In genomic region chrX:119729408-119730201, GRCh38 we compare ENCODE assay signal across 8 cellular contexts. TPM values are rescaled to one million over a fixed set of nuclear protein-coding genes. Genes with fewer than 3 reads are reported as not detected.
DNase-seq lines count a peak whose midpoint lies in the region; ATAC-seq and TF ChIP-seq lines count a peak whose summit lies in the region.

No MANE protein-coding gene starts in this region.

- no peaks in the 10 kb centered on the region for H3K9me3 ChIP-seq in DND-41 (ENCODE audit: insufficient read depth, low read length, severe bottlenecking)
- no peaks in the 10 kb centered on the region for H3K9me3 ChIP-seq in fibroblast of lung (ENCODE audit: control insufficient read depth, insufficient read depth, low read depth, low read length)
- no peaks in the 10 kb centered on the region for H3K9me3 ChIP-seq in osteoblast (ENCODE audit: low read depth, low read length)
- no peaks in the 10 kb centered on the region for H3K9me3 ChIP-seq in upper lobe of left lung

- CTCF ChIA-PET in HEK293T (lab: Yijun Ruan, JAX), result interaction anchor here (0.7 to 3.5 kb wide), 18 partner anchors 9 to 909 kb away, joined by 3 to 17 read pairs (median 6); partner anchors contain the start of gene SOWAHD

- peaks cover 6% of the 10 kb centered on the region for H3K4me1 ChIP-seq in DND-41 (ENCODE audit: insufficient read depth, low read length)
- H3K4me1 ChIP-seq in fibroblast of lung (ENCODE audit: control insufficient read depth, extremely low read depth, insufficient read depth, low read length), result no peaks in the 10 kb centered on the region
- H3K4me1 ChIP-seq in osteoblast (ENCODE audit: insufficient read depth, low read length), result peaks cover under 1% of the 10 kb centered on the region
- peaks cover 0 to 3% (median 0%) of the 10 kb centered on the region in 4 donors for H3K4me1 ChIP-seq in upper lobe of left lung

- POLR2A ChIA-PET in HEK293T (lab: Yijun Ruan, JAX), result interaction anchor here (0.6 kb wide), 1 partner anchor 76 kb away, joined by 3 read pairs; no protein-coding TSS in a partner anchor

- peak; percentile 73 for ATAC-seq in DND-41 (ENCODE audit: insufficient read depth, low read depth)
- ATAC-seq in upper lobe of left lung (ENCODE audit: low FRiP score in 2 of 2), result peak; percentile 37 to 75
- ATAC-seq in HG03045 (IDR thresholded peaks at IDR 0.05; ENCODE audit: unreplicated experiment), result no peak

- TF ChIP-seq CTCF in DND-41 (IDR thresholded peaks at IDR 0.05; ENCODE audit: borderline replicate concordance, extremely low read depth, low read length, poor library complexity, severe bottlenecking) (peak; percentile 72), fibroblast of lung (conservative IDR thresholded peaks at IDR 0.05 in 1 of 2, IDR thresholded peaks at IDR 0.05 in 1 of 2; ENCODE audit: low read depth in 1 of 2, low read length in 2 of 2) (peak; percentile 46 to 58), osteoblast (IDR thresholded peaks at IDR 0.05; ENCODE audit: extremely low read depth, low read depth, low read length) (peak; percentile 55), upper lobe of left lung (IDR thresholded peaks at IDR 0.05) (peak in 5 of 6 experiments; percentile 26 to 56 (median 33))

- H3K79me2 ChIP-seq in DND-41 (ENCODE audit: insufficient read depth, low read length), result no peaks in the 10 kb centered on the region
- no peaks in the 10 kb centered on the region for H3K79me2 ChIP-seq in fibroblast of lung (ENCODE audit: control insufficient read depth, insufficient read depth, low read length)
- no peaks in the 10 kb centered on the region for H3K79me2 ChIP-seq in osteoblast (ENCODE audit: insufficient read depth, low read length)

- H3K27me3 ChIP-seq in DND-41 (ENCODE audit: insufficient read depth, low read length, poor library complexity) (no peaks in the 10 kb centered on the region), fibroblast of lung (ENCODE audit: control insufficient read depth, insufficient read depth, low read length) (no peaks in the 10 kb centered on the region), osteoblast (ENCODE audit: insufficient read depth, low read length) (no peaks in the 10 kb centered on the region), upper lobe of left lung (no peaks in the 10 kb centered on the region)

- no peak for TF ChIP-seq EP300 in upper lobe of left lung (IDR thresholded peaks at IDR 0.05)

- H3K27ac ChIP-seq in DND-41 (ENCODE audit: low read length), result no peak overlapping the region
- no peak overlapping the region for H3K27ac ChIP-seq in fibroblast of lung (ENCODE audit: insufficient read depth, low read length)
- H3K27ac ChIP-seq in osteoblast (ENCODE audit: low read depth, low read length), result no peak overlapping the region
- H3K27ac ChIP-seq in upper lobe of left lung, result no peak overlapping the region

- no peak overlapping the region for H3K9ac ChIP-seq in DND-41 (ENCODE audit: low read depth, low read length)
- H3K9ac ChIP-seq in fibroblast of lung (ENCODE audit: insufficient read depth, low read length), result no peak overlapping the region

- TF ChIP-seq POLR2A in upper lobe of left lung (IDR thresholded peaks at IDR 0.05), result no peak

- DNase-seq in DND-41 (peak; percentile 73), HEK293T (ENCODE audit: extremely low spot score) (peak; percentile 70), NOMO-1 (lab: John Stamatoyannopoulos, UW; ENCODE audit: unreplicated experiment in 2 of 2) (peak; percentile 56 to 88), activated T-cell treated with anti-CD3 and anti-CD28 coated beads for 1 hour (ENCODE audit: low read depth) (peak; percentile 49), fibroblast of lung (ENCODE audit: low read depth in 2 of 2) (peak; percentile 29 to 76), osteoblast (ENCODE audit: insufficient read length, low spot score, missing footprints) (no peak), upper lobe of left lung (peak in 1 of 2 donors; percentile 44)

- H2AFZ ChIP-seq in DND-41 (ENCODE audit: low read depth, low read length) (no peak overlapping the region), fibroblast of lung (ENCODE audit: low read length) (no peak overlapping the region), osteoblast (ENCODE audit: low read length) (no peak overlapping the region)

- H3K4me2 ChIP-seq in DND-41 (ENCODE audit: insufficient read depth, low read length) (no peak overlapping the region), fibroblast of lung (ENCODE audit: extremely low read depth, insufficient read depth, low read length) (no peak overlapping the region), osteoblast (ENCODE audit: insufficient read depth, low read length) (no peak overlapping the region)

- no peaks in the 10 kb centered on the region for H4K20me1 ChIP-seq in DND-41 (ENCODE audit: insufficient read depth, low read length)
- H4K20me1 ChIP-seq in fibroblast of lung (ENCODE audit: control insufficient read depth, extremely low read depth, insufficient read depth, low read length), result no peaks in the 10 kb centered on the region
- H4K20me1 ChIP-seq in osteoblast (ENCODE audit: insufficient read depth, low read length), result no peaks in the 10 kb centered on the region

- WGBS in upper lobe of left lung, 2 donors, result 41 to 46% methylated on average over 11 to 14 of the region's 14 CpGs

- H3K36me3 ChIP-seq in DND-41 (ENCODE audit: insufficient read depth, low read length) (no peaks in the 10 kb centered on the region), fibroblast of lung (ENCODE audit: control insufficient read depth, insufficient read depth, low read length) (no peaks in the 10 kb centered on the region), osteoblast (ENCODE audit: insufficient read depth, low read length) (no peaks in the 10 kb centered on the region), upper lobe of left lung (no peaks in the 10 kb centered on the region)

- no peak overlapping the region for H3K4me3 ChIP-seq in DND-41 (ENCODE audit: low read depth in 1 of 2, low read length in 2 of 2)
- no peak overlapping the region for H3K4me3 ChIP-seq in fibroblast of lung (replicated peaks in 1 of 4; ENCODE audit: control extremely low read depth in 1 of 4, insufficient read depth in 1 of 4, low read depth in 3 of 4, low read length in 4 of 4)
- H3K4me3 ChIP-seq in osteoblast (ENCODE audit: insufficient read depth, low read length), result no peak overlapping the region
- H3K4me3 ChIP-seq in upper lobe of left lung, result no peak overlapping the region

TF ChIP-seq in HEK293T, 16 proteins besides CTCF, POLR2A, EP300 and RAD21:
- no peak for TF ChIP-seq TARDBP (IDR thresholded peaks at IDR 0.05)
- TF ChIP-seq HDGF (IDR thresholded peaks at IDR 0.05; ENCODE audit: borderline replicate concordance), result no peak
- no peak for TF ChIP-seq NFRKB (IDR thresholded peaks at IDR 0.05)
- no peak for TF ChIP-seq PKNOX1 (IDR thresholded peaks at IDR 0.05)
- TF ChIP-seq LEF1 (IDR thresholded peaks at IDR 0.05; ENCODE audit: borderline replicate concordance), result no peak
- no peak for TF ChIP-seq ZNF384 (IDR thresholded peaks at IDR 0.05)
- no peak for TF ChIP-seq BHLHE40 (IDR thresholded peaks at IDR 0.05; ENCODE audit: borderline replicate concordance)
- TF ChIP-seq SP1 (IDR thresholded peaks at IDR 0.05), result no peak
- no peak for TF ChIP-seq SUZ12 (IDR thresholded peaks at IDR 0.05)
- TF ChIP-seq CTBP1 (IDR thresholded peaks at IDR 0.05; ENCODE audit: borderline replicate concordance), result no peak
- no peak for TF ChIP-seq ARNT (IDR thresholded peaks at IDR 0.05)
- TF ChIP-seq FOXM1 (IDR thresholded peaks at IDR 0.05; ENCODE audit: borderline replicate concordance), result no peak
- no peak for TF ChIP-seq ELF4 (IDR thresholded peaks at IDR 0.05)
- no peak for TF ChIP-seq FOXA1 (IDR thresholded peaks at IDR 0.05)
- TF ChIP-seq L3MBTL2 (conservative IDR thresholded peaks at IDR 0.05), result no peak
- TF ChIP-seq FOXK2 (IDR thresholded peaks at IDR 0.05), result no peak

RNA-seq across cellular contexts. Expression of gene SOWAHD, which starts 28.8 kb away (rescaled TPM):
- total RNA-seq in fibroblast of lung (0.26 and 0.83 TPM in 2 replicates), osteoblast (under 0.01 and 0.72 TPM in 2 replicates), upper lobe of left lung (10 to 100 TPM in 1 of 6 donors, 1 to 10 TPM in 5; 3.2 to 11.6 (median 4.1) TPM)
- 0.10 and 0.15 TPM in 2 replicates for polyA plus RNA-seq in fibroblast of lung
- 0.16 and 0.27 TPM in 2 replicates for polyA plus RNA-seq in fibroblast of lung (2012)
- polyA minus RNA-seq in fibroblast of lung (ENCODE audit: low replicate concordance), result not detected in 2 replicates

RNA-seq across cellular contexts. Expression of gene SEPTIN6, which starts 36.6 kb away (rescaled TPM):
- total RNA-seq in fibroblast of lung, result 5.6 and 5.9 TPM in 2 replicates
- polyA plus RNA-seq in fibroblast of lung, result 12.8 and 19.9 TPM in 2 replicates
- 11.6 and 14.6 TPM in 2 replicates for polyA plus RNA-seq in fibroblast of lung (2012)
- 10.9 and 22.3 TPM in 2 replicates for polyA minus RNA-seq in fibroblast of lung (ENCODE audit: low replicate concordance)
- 9.0 and 9.1 TPM in 2 replicates for total RNA-seq in osteoblast
- total RNA-seq in upper lobe of left lung, result 10 to 100 TPM; 12.3 to 27.2 (median 21.4) TPM
